In the genomic region with DNA sequence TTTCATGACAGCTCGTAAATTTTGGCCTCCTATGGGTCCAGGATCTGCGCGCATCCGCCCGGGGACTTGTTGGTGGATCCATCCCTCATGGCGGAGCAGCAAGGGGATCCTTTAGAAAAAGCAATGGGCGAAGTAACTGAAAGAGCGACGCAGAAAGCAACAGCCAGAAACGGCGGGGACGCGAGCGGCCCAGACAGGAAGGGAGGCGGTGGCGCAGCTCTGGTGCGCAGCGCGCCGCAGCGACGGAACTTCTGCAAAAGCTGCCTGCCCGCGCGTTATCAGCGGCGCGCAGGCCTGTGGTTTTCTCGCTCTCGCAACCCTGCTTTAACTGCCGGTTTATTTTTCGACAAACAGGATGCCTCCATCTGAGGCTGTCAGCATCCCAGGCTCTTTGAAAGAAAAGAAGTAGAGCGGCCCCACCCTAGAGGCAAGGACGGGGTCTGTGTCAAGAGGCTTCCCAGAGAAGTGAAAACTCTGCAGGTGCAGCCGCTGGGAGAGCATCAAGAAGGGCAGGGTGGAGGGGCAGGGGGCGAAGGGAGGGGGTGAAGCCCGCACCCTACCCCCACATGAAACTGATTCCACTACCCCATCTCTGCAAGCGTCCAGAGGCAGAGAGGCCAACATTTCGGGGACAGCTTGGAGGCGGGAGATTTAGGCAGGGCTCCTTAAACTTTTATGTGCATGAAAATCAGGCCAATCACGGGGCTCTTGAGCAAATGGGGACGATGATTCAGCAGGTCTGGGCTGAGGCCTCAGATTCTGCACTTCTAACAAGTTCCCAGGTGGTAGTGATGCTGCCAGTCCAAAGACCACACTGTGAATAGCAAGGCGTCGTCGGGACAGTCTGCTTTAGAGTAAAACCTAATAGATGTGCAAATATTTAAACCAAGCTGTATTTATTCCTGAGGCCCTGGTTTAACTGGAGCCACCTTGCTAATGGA, we compare ENCODE assay signal across 1 cellular context.
TF ChIP-seq lines count a peak whose summit lies in the region.

No MANE protein-coding gene starts in this region.

TF ChIP-seq in K562, 482 proteins besides CTCF, POLR2A, EP300 and RAD21 (continued from another document and continues in another):
- no peak; the same call in 1 of the 2 replicates for TF ChIP-seq ARID3A (IDR thresholded peaks at IDR 0.05; ENCODE audit: borderline replicate concordance, low read depth, low read length)
- peak; percentile 69 for TF ChIP-seq SMAD1 (IDR thresholded peaks at IDR 0.05; ENCODE audit: low read depth, low read length, partially characterized antibody)
- TF ChIP-seq NEUROD1 (IDR thresholded peaks at IDR 0.05; ENCODE audit: borderline replicate concordance, low read depth, low read length, partially characterized antibody): peak; percentile 95
- TF ChIP-seq ZNF695 (CRISPR knock-in tag; IDR thresholded peaks at IDR 0.05): 0 out of 2 replicates have a peak, but pooled peaks have one; percentile 6
- TF ChIP-seq, protein P1, sequence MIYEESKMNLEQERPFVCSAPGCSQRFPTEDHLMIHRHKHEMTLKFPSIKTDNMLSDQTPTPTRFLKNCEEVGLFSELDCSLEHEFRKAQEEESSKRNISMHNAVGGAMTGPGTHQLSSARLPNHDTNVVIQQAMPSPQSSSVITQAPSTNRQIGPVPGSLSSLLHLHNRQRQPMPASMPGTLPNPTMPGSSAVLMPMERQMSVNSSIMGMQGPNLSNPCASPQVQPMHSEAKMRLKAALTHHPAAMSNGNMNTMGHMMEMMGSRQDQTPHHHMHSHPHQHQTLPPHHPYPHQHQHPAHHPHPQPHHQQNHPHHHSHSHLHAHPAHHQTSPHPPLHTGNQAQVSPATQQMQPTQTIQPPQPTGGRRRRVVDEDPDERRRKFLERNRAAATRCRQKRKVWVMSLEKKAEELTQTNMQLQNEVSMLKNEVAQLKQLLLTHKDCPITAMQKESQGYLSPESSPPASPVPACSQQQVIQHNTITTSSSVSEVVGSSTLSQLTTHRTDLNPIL (CRISPR knock-in tag; IDR thresholded peaks at IDR 0.05): no peak
- TF ChIP-seq KAT2B (IDR thresholded peaks at IDR 0.05; ENCODE audit: low read depth, low read length): no peak
- TF ChIP-seq PTRF (tag; IDR thresholded peaks at IDR 0.05): no peak
- TF ChIP-seq ELF2 (CRISPR knock-in tag; IDR thresholded peaks at IDR 0.05): peak; percentile 63; the same call in 1 of the 2 replicates
- peak; percentile 88 for TF ChIP-seq CC2D1A (IDR thresholded peaks at IDR 0.05)
- peak; percentile 68 for TF ChIP-seq ZNF644 (tag; IDR thresholded peaks at IDR 0.05; ENCODE audit: low read depth)
- no peak for TF ChIP-seq GTF2A2 (tag; IDR thresholded peaks at IDR 0.05)
- peak; percentile 88 for TF ChIP-seq MYC (IDR thresholded peaks at IDR 0.05; ENCODE audit: low read depth, low read length)
- no peak; the same call in 1 of the 2 replicates for TF ChIP-seq MYC (CRISPR knock-in tag; IDR thresholded peaks at IDR 0.05; ENCODE audit: borderline replicate concordance, low read depth)
- no peak for TF ChIP-seq ESRRB (CRISPR knock-in tag; IDR thresholded peaks at IDR 0.05; ENCODE audit: borderline replicate concordance)
- no peak for TF ChIP-seq SMAD3 (CRISPR knock-in tag; conservative IDR thresholded peaks at IDR 0.05)
- peak; percentile 92 for TF ChIP-seq MAFG (tag; conservative IDR thresholded peaks at IDR 0.05)
- TF ChIP-seq SOX6 (IDR thresholded peaks at IDR 0.05): peak; percentile 94
- no peak for TF ChIP-seq XRCC3 (IDR thresholded peaks at IDR 0.05)
- TF ChIP-seq SMARCC2 (IDR thresholded peaks at IDR 0.05; ENCODE audit: low read depth): peak; percentile 79
- TF ChIP-seq ARID2 (IDR thresholded peaks at IDR 0.05): no peak
- peak; percentile 97; the same call in 1 of the 2 replicates for TF ChIP-seq ESRRA (IDR thresholded peaks at IDR 0.05; ENCODE audit: borderline replicate concordance, low read depth)
- TF ChIP-seq GTF2F1 (IDR thresholded peaks at IDR 0.05; ENCODE audit: low read depth, low read length): no peak
- TF ChIP-seq NFYB (IDR thresholded peaks at IDR 0.05; ENCODE audit: extremely low read depth, insufficient read length): no peak
- peak; percentile 77 for TF ChIP-seq NFIC (IDR thresholded peaks at IDR 0.05)
- no peak for TF ChIP-seq KLF1 (tag; IDR thresholded peaks at IDR 0.05)
- TF ChIP-seq TCF3 (CRISPR knock-in tag; IDR thresholded peaks at IDR 0.05): peak; percentile 99
- TF ChIP-seq RUNX1 (IDR thresholded peaks at IDR 0.05; ENCODE audit: low read depth): peak; percentile 96
- no peak for TF ChIP-seq CHD1 (IDR thresholded peaks at IDR 0.05; ENCODE audit: low read length)
- TF ChIP-seq VEZF1 (CRISPR knock-in tag; IDR thresholded peaks at IDR 0.05): peak; percentile 85
- no peak for TF ChIP-seq SP1 (CRISPR knock-in tag; IDR thresholded peaks at IDR 0.05)
- TF ChIP-seq ETS2 (tag; IDR thresholded peaks at IDR 0.05; ENCODE audit: borderline replicate concordance, poor library complexity, severe bottlenecking): no peak
- TF ChIP-seq BRF2 (IDR thresholded peaks at IDR 0.05; ENCODE audit: borderline replicate concordance, insufficient read depth, insufficient read length): no peak
- TF ChIP-seq, protein P2, sequence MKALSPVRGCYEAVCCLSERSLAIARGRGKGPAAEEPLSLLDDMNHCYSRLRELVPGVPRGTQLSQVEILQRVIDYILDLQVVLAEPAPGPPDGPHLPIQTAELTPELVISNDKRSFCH (CRISPR knock-in tag; IDR thresholded peaks at IDR 0.05): no peak
- TF ChIP-seq, protein P2 (tag; IDR thresholded peaks at IDR 0.05): no peak
- TF ChIP-seq MYBL2 (IDR thresholded peaks at IDR 0.05; ENCODE audit: low read depth): peak; percentile 66; the same call in 1 of the 2 replicates
- no peak for TF ChIP-seq MYBL2 (CRISPR knock-in tag; IDR thresholded peaks at IDR 0.05; ENCODE audit: borderline replicate concordance)
- TF ChIP-seq, protein P3, sequence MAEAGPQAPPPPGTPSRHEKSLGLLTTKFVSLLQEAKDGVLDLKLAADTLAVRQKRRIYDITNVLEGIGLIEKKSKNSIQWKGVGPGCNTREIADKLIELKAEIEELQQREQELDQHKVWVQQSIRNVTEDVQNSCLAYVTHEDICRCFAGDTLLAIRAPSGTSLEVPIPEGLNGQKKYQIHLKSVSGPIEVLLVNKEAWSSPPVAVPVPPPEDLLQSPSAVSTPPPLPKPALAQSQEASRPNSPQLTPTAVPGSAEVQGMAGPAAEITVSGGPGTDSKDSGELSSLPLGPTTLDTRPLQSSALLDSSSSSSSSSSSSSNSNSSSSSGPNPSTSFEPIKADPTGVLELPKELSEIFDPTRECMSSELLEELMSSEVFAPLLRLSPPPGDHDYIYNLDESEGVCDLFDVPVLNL (CRISPR knock-in tag; IDR thresholded peaks at IDR 0.05; ENCODE audit: low read depth): no peak
- TF ChIP-seq ZHX1 (conservative IDR thresholded peaks at IDR 0.05; ENCODE audit: low read length): peak; percentile 88; the same call in 1 of the 2 replicates
- TF ChIP-seq ZNF140 (CRISPR knock-in tag; IDR thresholded peaks at IDR 0.05): no peak
- no peak for TF ChIP-seq RFX5 (IDR thresholded peaks at IDR 0.05; ENCODE audit: low read depth, low read length)
- TF ChIP-seq, protein P4, sequence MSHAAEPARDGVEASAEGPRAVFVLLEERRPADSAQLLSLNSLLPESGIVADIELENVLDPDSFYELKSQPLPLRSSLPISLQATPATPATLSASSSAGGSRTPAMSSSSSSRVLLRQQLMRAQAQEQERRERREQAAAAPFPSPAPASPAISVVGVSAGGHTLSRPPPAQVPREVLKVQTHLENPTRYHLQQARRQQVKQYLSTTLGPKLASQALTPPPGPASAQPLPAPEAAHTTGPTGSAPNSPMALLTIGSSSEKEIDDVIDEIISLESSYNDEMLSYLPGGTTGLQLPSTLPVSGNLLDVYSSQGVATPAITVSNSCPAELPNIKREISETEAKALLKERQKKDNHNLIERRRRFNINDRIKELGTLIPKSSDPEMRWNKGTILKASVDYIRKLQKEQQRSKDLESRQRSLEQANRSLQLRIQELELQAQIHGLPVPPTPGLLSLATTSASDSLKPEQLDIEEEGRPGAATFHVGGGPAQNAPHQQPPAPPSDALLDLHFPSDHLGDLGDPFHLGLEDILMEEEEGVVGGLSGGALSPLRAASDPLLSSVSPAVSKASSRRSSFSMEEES (CRISPR knock-in tag; IDR thresholded peaks at IDR 0.05): no peak
- TF ChIP-seq BMI1 (IDR thresholded peaks at IDR 0.05; ENCODE audit: low read length): no peak
- peak in 1 of 2 experiments; percentile 95; a peak in 2 of 4 replicates for TF ChIP-seq ZMIZ1 (IDR thresholded peaks at IDR 0.05; ENCODE audit: low read depth in 2 of 2, low read length in 2 of 2)
- TF ChIP-seq SP2 (IDR thresholded peaks at IDR 0.05; ENCODE audit: extremely low read depth, low read depth, low read length, poor library complexity, severe bottlenecking): no peak
